Comparison of ENCODE assay signal across 22 cellular contexts in genomic region chr1:234540404-234540762, GRCh38.
DNase-seq lines count a peak whose midpoint lies in the region; ATAC-seq, FAIRE-seq and TF ChIP-seq lines count a peak whose summit lies in the region.
"Had no signal": no experiment of that assay in that cellular context is flagged by ENCODE, and none has a peak within 500 bp of the region (broad histone marks: within the 10 kb centered on the region; RNA-seq: fewer than 3 reads in every experiment).

No MANE protein-coding gene starts in this region.

- ATAC-seq in K562: no peak
- ATAC-seq: activated CD8-positive, alpha-beta T cell treated with anti-CD3 and anti-CD28 coated beads for 36 hours; CD8-positive, alpha-beta T cell; GM23338 had no signal

- no peak for TF ChIP-seq RAD21 in K562 (CRISPR knock-in tag; conservative IDR thresholded peaks at IDR 0.05 in 1 of 2, IDR thresholded peaks at IDR 0.05 in 1 of 2)

- no peak overlapping the region for H3K4me2 ChIP-seq in K562 (ENCODE audit: insufficient read depth, low read length)
- H3K4me2 ChIP-seq: GM23338 had no signal

- CTCF ChIA-PET in K562 (lab: Yijun Ruan, JAX; ENCODE audit: low intra/inter-chr PET ratio): no interaction called here

- H3K4me3 ChIP-seq in K562: no peak overlapping the region
- H3K4me3 ChIP-seq in esophagus (ENCODE audit: low read depth in 1 of 2, low read length in 2 of 2): no peak overlapping the region
- no peak overlapping the region for H3K4me3 ChIP-seq in thymus (ENCODE audit: low read length)
- H3K4me3 ChIP-seq: GM12878, GM23338, ovary had no signal

- H3K4me1 Mint-ChIP-seq in osteocyte (ENCODE audit: unreplicated experiment) (peaks cover 41% of the 10 kb centered on the region), mesothelial cell of epicardium (peaks cover 90% of the 10 kb centered on the region)

- no peak overlapping the region for H3K27ac ChIP-seq in K562 (ENCODE audit: extremely low read depth, low read depth, low read length)
- H3K27ac ChIP-seq in esophagus (ENCODE audit: low read depth in 2 of 2, low read length in 1 of 2): peak overlapping the region; percentile 94 to 97
- H3K27ac ChIP-seq in thymus (ENCODE audit: low read depth): peak overlapping the region; percentile 36
- H3K27ac ChIP-seq: ovary had no signal

- H4K20me1 ChIP-seq in K562 (replicated peaks; ENCODE audit: control insufficient read depth, insufficient read depth, low read length): no peaks in the 10 kb centered on the region

- H3K9me3 ChIP-seq in K562 (replicated peaks; ENCODE audit: control insufficient read depth, insufficient read depth, low read depth, low read length): no peaks in the 10 kb centered on the region
- no peaks in the 10 kb centered on the region for H3K9me3 ChIP-seq in esophagus (ENCODE audit: control insufficient read depth in 2 of 2, insufficient read depth in 1 of 2, low read depth in 1 of 2, low read length in 1 of 2)
- H3K9me3 ChIP-seq in thymus (ENCODE audit: control insufficient read depth): no peaks in the 10 kb centered on the region
- H3K9me3 ChIP-seq: ovary had no signal

- H3K27me3 ChIP-seq in K562 (ENCODE audit: control insufficient read depth in 2 of 2, insufficient read depth in 2 of 2, low read length in 2 of 2) (no peaks in the 10 kb centered on the region), esophagus (ENCODE audit: control insufficient read depth in 1 of 2, insufficient read depth in 2 of 2, low read length in 2 of 2) (no peaks in the 10 kb centered on the region), thymus (ENCODE audit: control insufficient read depth, insufficient read depth) (no peaks in the 10 kb centered on the region)
- H3K27me3 ChIP-seq: ovary had no signal

- H3K4me3 Mint-ChIP-seq in osteocyte (ENCODE audit: unreplicated experiment) (no peak overlapping the region), mesothelial cell of epicardium (no peak overlapping the region)
- H3K4me3 Mint-ChIP-seq: activated B cell treated with CpG ODN at 0.5 μM for 24 hours; activated CD8-positive, alpha-beta T cell treated with anti-CD3 and anti-CD28 coated beads for 36 hours; CD8-positive, alpha-beta T cell; GM23338 had no signal

- H2AFZ ChIP-seq in K562 (ENCODE audit: low read depth, low read length): no peak overlapping the region
- H2AFZ ChIP-seq: GM23338 had no signal

- peaks cover 20 to 26% of the 10 kb centered on the region in 2 experiments for H3K4me1 ChIP-seq in K562 (replicated peaks in 1 of 2; ENCODE audit: control insufficient read depth in 2 of 2, insufficient read depth in 2 of 2, low read length in 2 of 2)
- peaks cover 9 to 38% of the 10 kb centered on the region in 2 donors for H3K4me1 ChIP-seq in esophagus (ENCODE audit: control insufficient read depth in 2 of 2, insufficient read depth in 2 of 2, low read length in 1 of 2)
- peaks cover 7% of the 10 kb centered on the region for H3K4me1 ChIP-seq in thymus (ENCODE audit: control insufficient read depth, insufficient read depth, low read length)

- no peaks in the 10 kb centered on the region for H3K36me3 Mint-ChIP-seq in osteocyte (ENCODE audit: unreplicated experiment)
- no peaks in the 10 kb centered on the region for H3K36me3 Mint-ChIP-seq in mesothelial cell of epicardium
- H3K36me3 Mint-ChIP-seq: CD8-positive, alpha-beta T cell had no signal

- no peak for TF ChIP-seq EP300 in K562 (IDR thresholded peaks at IDR 0.05; ENCODE audit: low read length)

- DNase-seq in K562 (ENCODE audit: extremely low read depth in 1 of 4, low spot score in 3 of 4) (no peak), osteocyte (ENCODE audit: extremely low spot score, unreplicated experiment) (no peak), mesothelial cell of epicardium (ENCODE audit: low spot score in 2 of 2, unreplicated experiment in 2 of 2) (no peak)
- no peak for DNase-seq in activated CD4-positive, alpha-beta T cell treated with anti-CD3 and anti-CD28 coated beads for 48 hours
- no peak for DNase-seq in stimulated activated CD4-positive, alpha-beta T cell treated with anti-CD3 and anti-CD28 coated beads, Interleukin-4, amount 100 ng/mL, for 24 hours
- DNase-seq: activated B cell treated with CpG ODN at 0.5 μM for 24 hours; activated CD8-positive, alpha-beta T cell treated with anti-CD3 and anti-CD28 coated beads for 36 hours; activated naive CD4-positive, alpha-beta T cell; activated T-cell treated with anti-CD3 and anti-CD28 coated beads, Interleukin-2, amount 50 U/mL, for 1 hour; amygdala; CD8-positive, alpha-beta T cell; effector CD8-positive, alpha-beta T cell; glutamatergic neuron; MM.1S; NCI-H1436; NCI-H510A; T-helper 9 cell had no signal

- H3K36me3 ChIP-seq in K562 (ENCODE audit: control insufficient read depth, insufficient read depth, low read length): no peaks in the 10 kb centered on the region
- no peaks in the 10 kb centered on the region for H3K36me3 ChIP-seq in esophagus (ENCODE audit: control insufficient read depth in 2 of 2, insufficient read depth in 2 of 2, low read length in 1 of 2)
- no peaks in the 10 kb centered on the region for H3K36me3 ChIP-seq in thymus (ENCODE audit: control insufficient read depth, insufficient read depth)
- H3K36me3 ChIP-seq: ovary had no signal

- intact Hi-C loops in K562 (cut with micrococcal nuclease): no loop called here

- POLR2A ChIA-PET in K562 (lab: Yijun Ruan, JAX): interaction anchor here (0.6 to 2.1 kb wide), 4 partner anchors 11 to 535 kb away, joined by 3 to 5 read pairs (median 4); no protein-coding TSS in a partner anchor

- H3K9ac ChIP-seq in K562 (ENCODE audit: insufficient read depth in 1 of 2, low read depth in 2 of 2, low read length in 2 of 2): peak overlapping the region in 1 of 2 experiments; percentile 46; a peak in 1 of 4 replicates

- TF ChIP-seq POLR2A in K562 (conservative IDR thresholded peaks at IDR 0.05): no peak

- FAIRE-seq in K562 (lab: Jason Lieb, UNC): no peak
- FAIRE-seq: GM12878 had no signal

- 80% methylated on average over 5 of the region's 5 CpGs for WGBS in K562 (ENCODE audit: insufficient coverage, low coverage, missing lambda C conversion rate)
- WGBS in esophagus, 2 donors: 58 to 74% methylated on average over 5 of the region's 5 CpGs
- 95% methylated on average over 5 of the region's 5 CpGs for WGBS in thymus

- no peaks in the 10 kb centered on the region for H3K79me2 ChIP-seq in K562 (ENCODE audit: control insufficient read depth, insufficient read depth, low read length)

- in situ Hi-C loops in K562 (cut with MboI): no loop called here

- BruUV-seq in K562 (replicated peaks; lab: Mats Ljungman, UMichigan): no TSS peak

- TF ChIP-seq CTCF in K562 (IDR thresholded peaks at IDR 0.05 in 2 of 3, conservative IDR thresholded peaks at IDR 0.05 in 1 of 3; ENCODE audit: insufficient read depth in 2 of 3, low read depth in 1 of 3, low read length in 3 of 3) (no peak), osteocyte (IDR thresholded peaks at IDR 0.05) (no peak), mesothelial cell of epicardium (IDR thresholded peaks at IDR 0.05; ENCODE audit: unreplicated experiment) (no peak)

- H3K27me3 Mint-ChIP-seq in osteocyte (ENCODE audit: unreplicated experiment): no peaks in the 10 kb centered on the region
- no peaks in the 10 kb centered on the region for H3K27me3 Mint-ChIP-seq in mesothelial cell of epicardium (ENCODE audit: low read depth)

- peak overlapping the region; percentile 18 for H3K27ac Mint-ChIP-seq in osteocyte (ENCODE audit: unreplicated experiment)
- H3K27ac Mint-ChIP-seq in mesothelial cell of epicardium: no peak overlapping the region
- H3K27ac Mint-ChIP-seq: activated B cell treated with CpG ODN at 0.5 μM for 24 hours; activated CD8-positive, alpha-beta T cell treated with anti-CD3 and anti-CD28 coated beads for 36 hours; CD8-positive, alpha-beta T cell; GM23338 had no signal

- H3K9me3 Mint-ChIP-seq in osteocyte (ENCODE audit: unreplicated experiment) (no peaks in the 10 kb centered on the region), mesothelial cell of epicardium (no peaks in the 10 kb centered on the region)
- H3K9me3 Mint-ChIP-seq: activated B cell treated with CpG ODN at 0.5 μM for 24 hours; activated CD8-positive, alpha-beta T cell treated with anti-CD3 and anti-CD28 coated beads for 36 hours; CD8-positive, alpha-beta T cell; GM23338 had no signal

- H3K9me1 ChIP-seq in K562 (ENCODE audit: control insufficient read depth, insufficient read depth, low read length): no peaks in the 10 kb centered on the region

TF ChIP-seq in K562, 482 proteins besides CTCF, POLR2A, EP300 and RAD21:
- no peak for TF ChIP-seq ZNF830 (CRISPR knock-in tag; IDR thresholded peaks at IDR 0.05)
- TF ChIP-seq PURB (CRISPR knock-in tag; IDR thresholded peaks at IDR 0.05; ENCODE audit: low read depth): 0 out of 2 replicates have a peak, but pooled peaks have one; percentile 57
- TF ChIP-seq FOXA1 (IDR thresholded peaks at IDR 0.05; ENCODE audit: borderline replicate concordance): no peak
